In genomic region chr19:12092065-12092867, GRCh38 we compare ENCODE assay signal across 8 cellular contexts. TPM values are rescaled to one million over a fixed set of nuclear protein-coding genes. Genes with fewer than 3 reads are reported as not detected.
A peak's percentile ranks its signal among the peaks of the same experiment; 100 is the strongest.
DNase-seq lines count a peak whose midpoint lies in the region; ATAC-seq and TF ChIP-seq lines count a peak whose summit lies in the region.

No MANE protein-coding gene starts in this region.

- 1 to 2% methylated on average over 48 to 53 of the region's 53 CpGs for WGBS in GM23248 (ENCODE audit: low coverage in 1 of 2, low lambda C conversion rate in 2 of 2, missing lambda C conversion rate in 2 of 2), 2 experiments

- H3K4me1 Mint-ChIP-seq in activated naive CD8-positive, alpha-beta T cell (ENCODE audit: low read depth): peaks cover 4% of the 10 kb centered on the region

- peak overlapping the region; percentile 64 for H3K4me3 ChIP-seq in BJ (ENCODE audit: low read depth, low read length)
- peak overlapping the region; percentile 86 for H3K4me3 ChIP-seq in GM23248
- peak overlapping the region; percentile 88 for H3K4me3 ChIP-seq in cardiac muscle cell
- peak overlapping the region; percentile 77 for H3K4me3 ChIP-seq in thoracic aorta

- ATAC-seq in omental fat pad (ENCODE audit: low FRiP score) (peak; percentile 95), thoracic aorta (ENCODE audit: insufficient number of reproducible peaks, low FRiP score, low read depth) (peak; percentile 75)

- peaks cover 5% of the 10 kb centered on the region; the same call in 1 of the 2 replicates for H3K4me1 ChIP-seq in GM23248 (ENCODE audit: insufficient read depth)
- H3K4me1 ChIP-seq in cardiac muscle cell (ENCODE audit: low read depth): peaks cover 4% of the 10 kb centered on the region
- H3K4me1 ChIP-seq in thoracic aorta (ENCODE audit: control insufficient read depth in 1 of 2, low read depth in 2 of 2): peaks cover 0 to 11% of the 10 kb centered on the region in 2 donors

- CTCF ChIA-PET in BJ (lab: Yijun Ruan, JAX): interaction anchor here (0.5 to 2.8 kb wide), 6 partner anchors 10 to 169 kb away, joined by 3 to 14 read pairs (median 5); partner anchors contain the start of gene ZNF20
- CTCF ChIA-PET in RWPE1 (lab: Yijun Ruan, JAX): interaction anchor here (0.5 kb wide), 1 partner anchor 361 kb away, joined by 3 read pairs; no protein-coding TSS in a partner anchor

- H3K9ac ChIP-seq in GM23248: peak overlapping the region; percentile 91

- H3K9me2 ChIP-seq in GM23248 (ENCODE audit: insufficient read depth): no peaks in the 10 kb centered on the region

- in situ Hi-C loops in GM23248 (cut with MboI): no loop called here

- H3F3A ChIP-seq in GM23248 (ENCODE audit: insufficient read depth): peaks cover 9% of the 10 kb centered on the region; the same call in 1 of the 2 replicates

- H3K9me3 ChIP-seq in GM23248 (ENCODE audit: low read depth) (no peaks in the 10 kb centered on the region), cardiac muscle cell (ENCODE audit: low read depth) (no peaks in the 10 kb centered on the region), thoracic aorta (no peaks in the 10 kb centered on the region)

- H3K36me3 Mint-ChIP-seq in activated naive CD8-positive, alpha-beta T cell: peaks cover 8% of the 10 kb centered on the region

- peak overlapping the region; percentile 96 for H2AFZ ChIP-seq in GM23248

- H3K27ac Mint-ChIP-seq in activated naive CD8-positive, alpha-beta T cell: peak overlapping the region; percentile 64

- H3K36me3 ChIP-seq in BJ (ENCODE audit: control insufficient read depth, insufficient read depth, low read length) (no peaks in the 10 kb centered on the region), GM23248 (ENCODE audit: low read depth) (no peaks in the 10 kb centered on the region), cardiac muscle cell (no peaks in the 10 kb centered on the region), thoracic aorta (no peaks in the 10 kb centered on the region)

- H3K4me2 ChIP-seq in GM23248 (ENCODE audit: unreplicated experiment): peak overlapping the region; percentile 72

- H4K20me1 ChIP-seq in GM23248 (ENCODE audit: insufficient read depth): no peaks in the 10 kb centered on the region

- H3K27ac ChIP-seq in GM23248: peak overlapping the region; percentile 81
- H3K27ac ChIP-seq in RWPE1: no peak overlapping the region
- peak overlapping the region; percentile 94 for H3K27ac ChIP-seq in cardiac muscle cell
- peak overlapping the region; percentile 59 to 73 for H3K27ac ChIP-seq in thoracic aorta

- TF ChIP-seq CTCF in BJ (IDR thresholded peaks at IDR 0.05; ENCODE audit: insufficient read depth, low read depth, low read length) (no peak), RWPE1 (conservative IDR thresholded peaks at IDR 0.05; ENCODE audit: low read depth) (no peak), cardiac muscle cell (IDR thresholded peaks at IDR 0.05; ENCODE audit: low read depth, low read length) (no peak), omental fat pad (IDR thresholded peaks at IDR 0.05) (no peak), thoracic aorta (IDR thresholded peaks at IDR 0.05) (no peak)

- H3K79me2 ChIP-seq in GM23248 (ENCODE audit: insufficient read depth): peaks cover 38% of the 10 kb centered on the region

- H3K4me3 Mint-ChIP-seq in activated naive CD8-positive, alpha-beta T cell: peak overlapping the region; percentile 85

- H3K27me3 ChIP-seq in BJ (ENCODE audit: control insufficient read depth, insufficient read depth, low read length) (no peaks in the 10 kb centered on the region), GM23248 (replicated peaks; ENCODE audit: insufficient read depth) (no peaks in the 10 kb centered on the region), cardiac muscle cell (no peaks in the 10 kb centered on the region), thoracic aorta (replicated peaks; ENCODE audit: insufficient read depth) (no peaks in the 10 kb centered on the region)

- no peaks in the 10 kb centered on the region for H3K9me3 Mint-ChIP-seq in activated naive CD8-positive, alpha-beta T cell (ENCODE audit: low read depth)

- POLR2A ChIA-PET in BJ (lab: Charles Lee): no interaction called here
- POLR2A ChIA-PET in RWPE1 (lab: Yijun Ruan, JAX; ENCODE audit: low non-redundant PET): no interaction called here

- H3K27me3 Mint-ChIP-seq in activated naive CD8-positive, alpha-beta T cell: peaks cover 3% of the 10 kb centered on the region

- peak; percentile 47 for DNase-seq in BJ (ENCODE audit: low read depth)
- DNase-seq in GM23248: peak; percentile 94
- DNase-seq in RWPE1 (ENCODE audit: low spot score): peak; percentile 20
- DNase-seq in cardiac muscle cell (ENCODE audit: low read depth in 1 of 2, low spot score in 1 of 2): peak; percentile 93 to 95
- DNase-seq in omental fat pad (ENCODE audit: low spot score): peak; percentile 59
- peak; percentile 49 for DNase-seq in thoracic aorta (ENCODE audit: low spot score)
- no peak for DNase-seq in NCI-H1105 (lab: John Stamatoyannopoulos, UW)

RNA-seq across cellular contexts. Expression of gene ZNF844, which starts 27.7 kb away (rescaled TPM):
- polyA plus RNA-seq in BJ (2011; rRNA removed) (2.8 and 4.5 TPM in 2 replicates), GM23248 (2016; fragmentation: Nextera tagmentation; extraction: Ambion mirVana) (1.7 and 2.3 TPM in 2 replicates), cardiac muscle cell (5.8 and 9.1 TPM in 2 replicates)
- polyA minus RNA-seq in BJ (2011; rRNA and poly(A)+ RNA removed): 5.1 and 5.6 TPM in 2 replicates
- total RNA-seq in GM23248 (2014; rRNA removed; shearing (Covaris generic)): 4.0 and 4.2 TPM in 2 replicates
- total RNA-seq in cardiac muscle cell (9.3 and 14.6 TPM in 2 replicates), omental fat pad (10 to 100 TPM in 1 of 4 donors, 1 to 10 TPM in 3; 2.5 to 13.4 (median 4.8) TPM), thoracic aorta (1 to 10 TPM; 4.7 to 9.0 TPM)

RNA-seq across cellular contexts. Expression of gene ZNF878, which starts 39.5 kb away (rescaled TPM):
- polyA plus RNA-seq in BJ (2011; rRNA removed) (not detected in 2 replicates), GM23248 (2016; fragmentation: Nextera tagmentation; extraction: Ambion mirVana) (0.18 TPM in 1 of 2 replicates, not detected in the other), cardiac muscle cell (1.0 TPM in 1 of 2 replicates, not detected in the other)
- not detected in 2 replicates for polyA minus RNA-seq in BJ (2011; rRNA and poly(A)+ RNA removed)
- not detected in 2 replicates for total RNA-seq in GM23248 (2014; rRNA removed; shearing (Covaris generic))
- total RNA-seq in cardiac muscle cell (0.39 TPM in 1 of 2 replicates, not detected in the other), omental fat pad (1 to 10 TPM in 2 of 4 donors, under 1 TPM in 1, not detected in 1; 0.19 to 2.4 (median 1.9) TPM), thoracic aorta (1 to 10 TPM in 1 of 2 donors, not detected in 1; 1.4 TPM)

RNA-seq across cellular contexts. Expression of gene ZNF20, which starts 47.9 kb away (rescaled TPM):
- 2.1 and 2.8 TPM in 2 replicates for polyA plus RNA-seq in BJ (2011; rRNA removed)
- 4.1 and 4.4 TPM in 2 replicates for polyA minus RNA-seq in BJ (2011; rRNA and poly(A)+ RNA removed)
- total RNA-seq in GM23248 (2014; rRNA removed; shearing (Covaris generic)): 5.5 and 5.9 TPM in 2 replicates
- 1.3 and 2.1 TPM in 2 replicates for polyA plus RNA-seq in GM23248 (2016; fragmentation: Nextera tagmentation; extraction: Ambion mirVana)
- total RNA-seq in cardiac muscle cell: 6.2 and 7.2 TPM in 2 replicates
- 2.8 and 3.8 TPM in 2 replicates for polyA plus RNA-seq in cardiac muscle cell
- total RNA-seq in omental fat pad: 1 to 10 TPM; 1.7 to 4.5 (median 2.4) TPM
- 1 to 10 TPM; 2.2 to 4.3 TPM for total RNA-seq in thoracic aorta

RNA-seq across cellular contexts. Expression of gene ZNF433, which starts 56.8 kb away (rescaled TPM):
- polyA plus RNA-seq in BJ (2011; rRNA removed) (1.8 and 2.3 TPM in 2 replicates), GM23248 (2016; fragmentation: Nextera tagmentation; extraction: Ambion mirVana) (4.2 and 5.0 TPM in 2 replicates), cardiac muscle cell (8.2 and 8.8 TPM in 2 replicates)
- polyA minus RNA-seq in BJ (2011; rRNA and poly(A)+ RNA removed): 2.8 and 3.4 TPM in 2 replicates
- 1.5 and 7.6 TPM in 2 replicates for total RNA-seq in GM23248 (2014; rRNA removed; shearing (Covaris generic))
- total RNA-seq in cardiac muscle cell (9.5 and 12.0 TPM in 2 replicates), omental fat pad (1 to 10 TPM; 3.2 to 5.2 (median 3.5) TPM), thoracic aorta (1 to 10 TPM; 6.6 to 7.0 TPM)
